ENCODE assay signal across 18 cellular contexts in the genomic region with DNA sequence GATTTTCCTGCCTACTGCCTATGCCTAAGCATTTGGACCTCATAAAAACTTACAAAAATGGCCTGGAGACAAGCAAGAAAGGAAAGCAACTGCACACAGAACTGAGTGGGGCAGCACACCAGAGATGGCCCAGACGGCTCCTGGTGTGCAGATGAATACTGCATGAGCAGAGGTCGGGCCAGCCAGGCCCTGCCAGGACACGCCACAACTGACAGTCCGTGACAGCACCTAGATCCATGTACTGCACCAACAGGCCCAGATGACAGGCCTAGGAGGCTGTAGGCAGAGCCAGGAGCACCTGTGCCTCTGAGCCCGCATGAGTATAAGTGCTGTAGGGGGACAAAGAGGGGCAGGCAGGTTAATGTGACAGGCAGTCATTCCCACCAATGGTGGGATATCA.
"Had no signal": no experiment of that assay in that cellular context is flagged by ENCODE, and none has a peak within 500 bp of the region (broad histone marks: within the 10 kb centered on the region; RNA-seq: fewer than 3 reads in every experiment).

No MANE protein-coding gene starts in this region.

- DNase-seq: IMR-90, Karpas-422, KG1, MG63, NCI-H1105, NCI-H1417, NCI-H1436 treated with DMSO at 0.1 percent for 48 hours, NCI-H1694, NCI-H187 treated with DMSO at 0.1 percent for 48 hours, NCI-H2029 treated with DMSO at 0.1 percent for 48 hours, NCI-H2107, NCI-H2227 treated with DMSO at 0.1 percent for 48 hours, NCI-H524, NCI-H526 treated with DMSO at 0.1 percent for 48 hours, NCI-H774, Right ventricle myocardium superior, RPMI8226, SIG-M5 had no signal
